In the genomic region with DNA sequence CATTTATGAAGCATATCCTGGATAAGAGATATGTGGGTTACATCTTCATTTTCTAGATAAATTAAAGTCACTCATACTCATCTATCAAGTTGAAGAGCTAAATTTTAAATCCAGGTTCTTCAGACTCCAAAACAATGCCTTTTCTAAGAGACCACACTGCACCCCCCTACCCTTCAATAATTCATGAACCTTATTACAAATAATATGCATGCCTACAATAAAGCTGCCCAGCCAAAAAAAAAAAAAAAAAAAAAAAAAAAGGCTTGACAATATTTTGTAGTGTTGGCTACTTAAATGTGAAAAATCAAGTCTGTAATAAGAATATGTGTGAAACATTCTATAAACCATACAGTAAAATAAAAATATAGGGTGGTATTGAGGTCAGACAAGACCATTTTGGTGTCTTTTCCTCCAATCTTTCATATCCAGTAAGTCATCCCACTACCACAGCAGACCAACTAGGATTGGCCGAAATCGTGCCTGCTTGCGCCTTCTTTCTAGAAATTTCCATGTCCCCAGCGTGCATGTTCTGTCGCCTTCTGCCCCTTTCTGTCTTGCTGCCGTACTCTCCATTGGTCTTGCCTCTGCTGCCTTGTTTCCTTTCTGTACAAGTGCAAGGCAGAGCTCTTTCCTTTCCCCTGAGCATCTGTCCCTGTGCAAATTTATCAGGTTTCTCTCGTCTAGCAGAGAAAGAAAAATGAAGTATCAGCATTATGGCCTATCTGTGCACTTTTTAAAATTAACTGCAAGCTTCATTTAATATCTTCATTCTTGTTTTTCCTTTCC, we compare ENCODE assay signal across 1 cellular context.
TF ChIP-seq lines count a peak whose summit lies in the region.

No MANE protein-coding gene starts in this region.

TF ChIP-seq in K562, 482 proteins besides CTCF, POLR2A, EP300 and RAD21 (continued from another document and continues in another):
- TF ChIP-seq, protein P1, sequence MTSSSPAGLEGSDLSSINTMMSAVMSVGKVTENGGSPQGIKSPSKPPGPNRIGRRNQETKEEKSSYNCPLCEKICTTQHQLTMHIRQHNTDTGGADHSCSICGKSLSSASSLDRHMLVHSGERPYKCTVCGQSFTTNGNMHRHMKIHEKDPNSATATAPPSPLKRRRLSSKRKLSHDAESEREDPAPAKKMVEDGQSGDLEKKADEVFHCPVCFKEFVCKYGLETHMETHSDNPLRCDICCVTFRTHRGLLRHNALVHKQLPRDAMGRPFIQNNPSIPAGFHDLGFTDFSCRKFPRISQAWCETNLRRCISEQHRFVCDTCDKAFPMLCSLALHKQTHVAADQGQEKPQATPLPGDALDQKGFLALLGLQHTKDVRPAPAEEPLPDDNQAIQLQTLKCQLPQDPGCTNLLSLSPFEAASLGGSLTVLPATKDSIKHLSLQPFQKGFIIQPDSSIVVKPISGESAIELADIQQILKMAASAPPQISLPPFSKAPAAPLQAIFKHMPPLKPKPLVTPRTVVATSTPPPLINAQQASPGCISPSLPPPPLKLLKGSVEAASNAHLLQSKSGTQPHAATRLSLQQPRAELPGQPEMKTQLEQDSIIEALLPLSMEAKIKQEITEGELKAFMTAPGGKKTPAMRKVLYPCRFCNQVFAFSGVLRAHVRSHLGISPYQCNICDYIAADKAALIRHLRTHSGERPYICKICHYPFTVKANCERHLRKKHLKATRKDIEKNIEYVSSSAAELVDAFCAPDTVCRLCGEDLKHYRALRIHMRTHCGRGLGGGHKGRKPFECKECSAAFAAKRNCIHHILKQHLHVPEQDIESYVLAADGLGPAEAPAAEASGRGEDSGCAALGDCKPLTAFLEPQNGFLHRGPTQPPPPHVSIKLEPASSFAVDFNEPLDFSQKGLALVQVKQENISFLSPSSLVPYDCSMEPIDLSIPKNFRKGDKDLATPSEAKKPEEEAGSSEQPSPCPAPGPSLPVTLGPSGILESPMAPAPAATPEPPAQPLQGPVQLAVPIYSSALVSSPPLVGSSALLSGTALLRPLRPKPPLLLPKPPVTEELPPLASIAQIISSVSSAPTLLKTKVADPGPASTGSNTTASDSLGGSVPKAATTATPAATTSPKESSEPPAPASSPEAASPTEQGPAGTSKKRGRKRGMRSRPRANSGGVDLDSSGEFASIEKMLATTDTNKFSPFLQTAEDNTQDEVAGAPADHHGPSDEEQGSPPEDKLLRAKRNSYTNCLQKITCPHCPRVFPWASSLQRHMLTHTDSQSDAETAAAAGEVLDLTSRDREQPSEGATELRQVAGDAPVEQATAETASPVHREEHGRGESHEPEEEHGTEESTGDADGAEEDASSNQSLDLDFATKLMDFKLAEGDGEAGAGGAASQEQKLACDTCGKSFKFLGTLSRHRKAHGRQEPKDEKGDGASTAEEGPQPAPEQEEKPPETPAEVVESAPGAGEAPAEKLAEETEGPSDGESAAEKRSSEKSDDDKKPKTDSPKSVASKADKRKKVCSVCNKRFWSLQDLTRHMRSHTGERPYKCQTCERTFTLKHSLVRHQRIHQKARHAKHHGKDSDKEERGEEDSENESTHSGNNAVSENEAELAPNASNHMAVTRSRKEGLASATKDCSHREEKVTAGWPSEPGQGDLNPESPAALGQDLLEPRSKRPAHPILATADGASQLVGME (CRISPR knock-in tag; IDR thresholded peaks at IDR 0.05), result 0 out of 2 replicates have a peak, but pooled peaks have one; percentile 65
- TF ChIP-seq CBFA2T3 (IDR thresholded peaks at IDR 0.05), result no peak
- TF ChIP-seq TFAM (CRISPR knock-in tag; conservative IDR thresholded peaks at IDR 0.05), result no peak
- peak; percentile 66 for TF ChIP-seq ZNF583 (CRISPR knock-in tag; IDR thresholded peaks at IDR 0.05)
- peak; percentile 59; the same call in 1 of the 2 replicates for TF ChIP-seq BCL6 (CRISPR knock-in tag; IDR thresholded peaks at IDR 0.05)
- TF ChIP-seq, protein P2, sequence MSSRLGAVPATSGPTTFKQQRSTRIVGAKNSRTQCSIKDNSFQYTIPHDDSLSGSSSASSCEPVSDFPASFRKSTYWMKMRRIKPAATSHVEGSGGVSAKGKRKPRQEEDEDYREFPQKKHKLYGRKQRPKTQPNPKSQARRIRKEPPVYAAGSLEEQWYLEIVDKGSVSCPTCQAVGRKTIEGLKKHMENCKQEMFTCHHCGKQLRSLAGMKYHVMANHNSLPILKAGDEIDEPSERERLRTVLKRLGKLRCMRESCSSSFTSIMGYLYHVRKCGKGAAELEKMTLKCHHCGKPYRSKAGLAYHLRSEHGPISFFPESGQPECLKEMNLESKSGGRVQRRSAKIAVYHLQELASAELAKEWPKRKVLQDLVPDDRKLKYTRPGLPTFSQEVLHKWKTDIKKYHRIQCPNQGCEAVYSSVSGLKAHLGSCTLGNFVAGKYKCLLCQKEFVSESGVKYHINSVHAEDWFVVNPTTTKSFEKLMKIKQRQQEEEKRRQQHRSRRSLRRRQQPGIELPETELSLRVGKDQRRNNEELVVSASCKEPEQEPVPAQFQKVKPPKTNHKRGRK (tag; IDR thresholded peaks at IDR 0.05), result peak; percentile 12; the same call in 1 of the 2 replicates
- TF ChIP-seq OTX1 (CRISPR knock-in tag; IDR thresholded peaks at IDR 0.05), result 0 out of 2 replicates have a peak, but pooled peaks have one; percentile 55
- TF ChIP-seq KLF1 (tag; IDR thresholded peaks at IDR 0.05), result no peak
- TF ChIP-seq TEAD1 (CRISPR knock-in tag; IDR thresholded peaks at IDR 0.05), result peak in 1 of 2 experiments; percentile 56; a peak in 1 of 4 replicates
- TF ChIP-seq DMBX1 (CRISPR knock-in tag; IDR thresholded peaks at IDR 0.05; ENCODE audit: borderline replicate concordance), result peak; percentile 63
- no peak for TF ChIP-seq ZNF274 (IDR thresholded peaks at IDR 0.05; ENCODE audit: borderline replicate concordance, low read depth, low read length)
- TF ChIP-seq, protein P3, sequence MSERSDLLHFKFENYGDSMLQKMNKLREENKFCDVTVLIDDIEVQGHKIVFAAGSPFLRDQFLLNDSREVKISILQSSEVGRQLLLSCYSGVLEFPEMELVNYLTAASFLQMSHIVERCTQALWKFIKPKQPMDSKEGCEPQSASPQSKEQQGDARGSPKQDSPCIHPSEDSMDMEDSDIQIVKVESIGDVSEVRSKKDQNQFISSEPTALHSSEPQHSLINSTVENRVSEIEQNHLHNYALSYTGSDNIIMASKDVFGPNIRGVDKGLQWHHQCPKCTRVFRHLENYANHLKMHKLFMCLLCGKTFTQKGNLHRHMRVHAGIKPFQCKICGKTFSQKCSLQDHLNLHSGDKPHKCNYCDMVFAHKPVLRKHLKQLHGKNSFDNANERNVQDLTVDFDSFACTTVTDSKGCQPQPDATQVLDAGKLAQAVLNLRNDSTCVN (CRISPR knock-in tag; IDR thresholded peaks at IDR 0.05), result 0 out of 2 replicates have a peak, but pooled peaks have one; percentile 57
- TF ChIP-seq ZNF217 (CRISPR knock-in tag; IDR thresholded peaks at IDR 0.05), result no peak
- TF ChIP-seq, protein P4, sequence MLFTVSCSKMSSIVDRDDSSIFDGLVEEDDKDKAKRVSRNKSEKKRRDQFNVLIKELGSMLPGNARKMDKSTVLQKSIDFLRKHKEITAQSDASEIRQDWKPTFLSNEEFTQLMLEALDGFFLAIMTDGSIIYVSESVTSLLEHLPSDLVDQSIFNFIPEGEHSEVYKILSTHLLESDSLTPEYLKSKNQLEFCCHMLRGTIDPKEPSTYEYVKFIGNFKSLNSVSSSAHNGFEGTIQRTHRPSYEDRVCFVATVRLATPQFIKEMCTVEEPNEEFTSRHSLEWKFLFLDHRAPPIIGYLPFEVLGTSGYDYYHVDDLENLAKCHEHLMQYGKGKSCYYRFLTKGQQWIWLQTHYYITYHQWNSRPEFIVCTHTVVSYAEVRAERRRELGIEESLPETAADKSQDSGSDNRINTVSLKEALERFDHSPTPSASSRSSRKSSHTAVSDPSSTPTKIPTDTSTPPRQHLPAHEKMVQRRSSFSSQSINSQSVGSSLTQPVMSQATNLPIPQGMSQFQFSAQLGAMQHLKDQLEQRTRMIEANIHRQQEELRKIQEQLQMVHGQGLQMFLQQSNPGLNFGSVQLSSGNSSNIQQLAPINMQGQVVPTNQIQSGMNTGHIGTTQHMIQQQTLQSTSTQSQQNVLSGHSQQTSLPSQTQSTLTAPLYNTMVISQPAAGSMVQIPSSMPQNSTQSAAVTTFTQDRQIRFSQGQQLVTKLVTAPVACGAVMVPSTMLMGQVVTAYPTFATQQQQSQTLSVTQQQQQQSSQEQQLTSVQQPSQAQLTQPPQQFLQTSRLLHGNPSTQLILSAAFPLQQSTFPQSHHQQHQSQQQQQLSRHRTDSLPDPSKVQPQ (CRISPR knock-in tag; IDR thresholded peaks at IDR 0.05; ENCODE audit: borderline replicate concordance), result no peak
- 0 out of 2 replicates have a peak, but pooled peaks have one; percentile 55 for TF ChIP-seq ELF4 (CRISPR knock-in tag; IDR thresholded peaks at IDR 0.05)
- TF ChIP-seq, protein P5, sequence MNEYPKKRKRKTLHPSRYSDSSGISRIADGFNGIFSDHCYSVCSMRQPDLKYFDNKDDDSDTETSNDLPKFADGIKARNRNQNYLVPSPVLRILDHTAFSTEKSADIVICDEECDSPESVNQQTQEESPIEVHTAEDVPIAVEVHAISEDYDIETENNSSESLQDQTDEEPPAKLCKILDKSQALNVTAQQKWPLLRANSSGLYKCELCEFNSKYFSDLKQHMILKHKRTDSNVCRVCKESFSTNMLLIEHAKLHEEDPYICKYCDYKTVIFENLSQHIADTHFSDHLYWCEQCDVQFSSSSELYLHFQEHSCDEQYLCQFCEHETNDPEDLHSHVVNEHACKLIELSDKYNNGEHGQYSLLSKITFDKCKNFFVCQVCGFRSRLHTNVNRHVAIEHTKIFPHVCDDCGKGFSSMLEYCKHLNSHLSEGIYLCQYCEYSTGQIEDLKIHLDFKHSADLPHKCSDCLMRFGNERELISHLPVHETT (CRISPR knock-in tag; conservative IDR thresholded peaks at IDR 0.05 in 1 of 2, IDR thresholded peaks at IDR 0.05 in 1 of 2), result peak in 1 of 2 experiments; percentile 47; a peak in 1 of 4 replicates
- peak; percentile 93 for TF ChIP-seq WHSC1 (IDR thresholded peaks at IDR 0.05; ENCODE audit: low read length)
- TF ChIP-seq ZNF444 (CRISPR knock-in tag; IDR thresholded peaks at IDR 0.05), result 0 out of 2 replicates have a peak, but pooled peaks have one; percentile 34
- TF ChIP-seq PTTG1 (tag; IDR thresholded peaks at IDR 0.05; ENCODE audit: low read depth), result peak; percentile 31; the same call in 1 of the 2 replicates
- no peak for TF ChIP-seq EGR1 (conservative IDR thresholded peaks at IDR 0.05)
- 0 out of 2 replicates have a peak, but pooled peaks have one; percentile 35 for TF ChIP-seq CXXC5 (CRISPR knock-in tag; IDR thresholded peaks at IDR 0.05)
- TF ChIP-seq NR4A1 (CRISPR knock-in tag; IDR thresholded peaks at IDR 0.05), result no peak
- TF ChIP-seq NR4A1 (tag; IDR thresholded peaks at IDR 0.05), result peak; percentile 83
- TF ChIP-seq E2F3 (CRISPR knock-in tag; IDR thresholded peaks at IDR 0.05), result 0 out of 2 replicates have a peak, but pooled peaks have one; percentile 39
- TF ChIP-seq, protein P6, sequence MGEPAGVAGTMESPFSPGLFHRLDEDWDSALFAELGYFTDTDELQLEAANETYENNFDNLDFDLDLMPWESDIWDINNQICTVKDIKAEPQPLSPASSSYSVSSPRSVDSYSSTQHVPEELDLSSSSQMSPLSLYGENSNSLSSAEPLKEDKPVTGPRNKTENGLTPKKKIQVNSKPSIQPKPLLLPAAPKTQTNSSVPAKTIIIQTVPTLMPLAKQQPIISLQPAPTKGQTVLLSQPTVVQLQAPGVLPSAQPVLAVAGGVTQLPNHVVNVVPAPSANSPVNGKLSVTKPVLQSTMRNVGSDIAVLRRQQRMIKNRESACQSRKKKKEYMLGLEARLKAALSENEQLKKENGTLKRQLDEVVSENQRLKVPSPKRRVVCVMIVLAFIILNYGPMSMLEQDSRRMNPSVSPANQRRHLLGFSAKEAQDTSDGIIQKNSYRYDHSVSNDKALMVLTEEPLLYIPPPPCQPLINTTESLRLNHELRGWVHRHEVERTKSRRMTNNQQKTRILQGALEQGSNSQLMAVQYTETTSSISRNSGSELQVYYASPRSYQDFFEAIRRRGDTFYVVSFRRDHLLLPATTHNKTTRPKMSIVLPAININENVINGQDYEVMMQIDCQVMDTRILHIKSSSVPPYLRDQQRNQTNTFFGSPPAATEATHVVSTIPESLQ (CRISPR knock-in tag; IDR thresholded peaks at IDR 0.05), result no peak
- TF ChIP-seq MAFG (tag; conservative IDR thresholded peaks at IDR 0.05), result peak; percentile 82
- TF ChIP-seq, protein P7, sequence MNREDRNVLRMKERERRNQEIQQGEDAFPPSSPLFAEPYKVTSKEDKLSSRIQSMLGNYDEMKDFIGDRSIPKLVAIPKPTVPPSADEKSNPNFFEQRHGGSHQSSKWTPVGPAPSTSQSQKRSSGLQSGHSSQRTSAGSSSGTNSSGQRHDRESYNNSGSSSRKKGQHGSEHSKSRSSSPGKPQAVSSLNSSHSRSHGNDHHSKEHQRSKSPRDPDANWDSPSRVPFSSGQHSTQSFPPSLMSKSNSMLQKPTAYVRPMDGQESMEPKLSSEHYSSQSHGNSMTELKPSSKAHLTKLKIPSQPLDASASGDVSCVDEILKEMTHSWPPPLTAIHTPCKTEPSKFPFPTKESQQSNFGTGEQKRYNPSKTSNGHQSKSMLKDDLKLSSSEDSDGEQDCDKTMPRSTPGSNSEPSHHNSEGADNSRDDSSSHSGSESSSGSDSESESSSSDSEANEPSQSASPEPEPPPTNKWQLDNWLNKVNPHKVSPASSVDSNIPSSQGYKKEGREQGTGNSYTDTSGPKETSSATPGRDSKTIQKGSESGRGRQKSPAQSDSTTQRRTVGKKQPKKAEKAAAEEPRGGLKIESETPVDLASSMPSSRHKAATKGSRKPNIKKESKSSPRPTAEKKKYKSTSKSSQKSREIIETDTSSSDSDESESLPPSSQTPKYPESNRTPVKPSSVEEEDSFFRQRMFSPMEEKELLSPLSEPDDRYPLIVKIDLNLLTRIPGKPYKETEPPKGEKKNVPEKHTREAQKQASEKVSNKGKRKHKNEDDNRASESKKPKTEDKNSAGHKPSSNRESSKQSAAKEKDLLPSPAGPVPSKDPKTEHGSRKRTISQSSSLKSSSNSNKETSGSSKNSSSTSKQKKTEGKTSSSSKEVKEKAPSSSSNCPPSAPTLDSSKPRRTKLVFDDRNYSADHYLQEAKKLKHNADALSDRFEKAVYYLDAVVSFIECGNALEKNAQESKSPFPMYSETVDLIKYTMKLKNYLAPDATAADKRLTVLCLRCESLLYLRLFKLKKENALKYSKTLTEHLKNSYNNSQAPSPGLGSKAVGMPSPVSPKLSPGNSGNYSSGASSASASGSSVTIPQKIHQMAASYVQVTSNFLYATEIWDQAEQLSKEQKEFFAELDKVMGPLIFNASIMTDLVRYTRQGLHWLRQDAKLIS (CRISPR knock-in tag; IDR thresholded peaks at IDR 0.05), result no peak
- TF ChIP-seq, protein P8, sequence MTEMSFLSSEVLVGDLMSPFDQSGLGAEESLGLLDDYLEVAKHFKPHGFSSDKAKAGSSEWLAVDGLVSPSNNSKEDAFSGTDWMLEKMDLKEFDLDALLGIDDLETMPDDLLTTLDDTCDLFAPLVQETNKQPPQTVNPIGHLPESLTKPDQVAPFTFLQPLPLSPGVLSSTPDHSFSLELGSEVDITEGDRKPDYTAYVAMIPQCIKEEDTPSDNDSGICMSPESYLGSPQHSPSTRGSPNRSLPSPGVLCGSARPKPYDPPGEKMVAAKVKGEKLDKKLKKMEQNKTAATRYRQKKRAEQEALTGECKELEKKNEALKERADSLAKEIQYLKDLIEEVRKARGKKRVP (CRISPR knock-in tag; IDR thresholded peaks at IDR 0.05), result peak; percentile 54; the same call in 1 of the 2 replicates
- peak; percentile 63; the same call in 1 of the 2 replicates for TF ChIP-seq HSF4 (CRISPR knock-in tag; IDR thresholded peaks at IDR 0.05; ENCODE audit: borderline replicate concordance)
- peak; percentile 41; the same call in 1 of the 2 replicates for TF ChIP-seq DDX20 (tag; IDR thresholded peaks at IDR 0.05; ENCODE audit: low read depth)
- TF ChIP-seq, protein P9, sequence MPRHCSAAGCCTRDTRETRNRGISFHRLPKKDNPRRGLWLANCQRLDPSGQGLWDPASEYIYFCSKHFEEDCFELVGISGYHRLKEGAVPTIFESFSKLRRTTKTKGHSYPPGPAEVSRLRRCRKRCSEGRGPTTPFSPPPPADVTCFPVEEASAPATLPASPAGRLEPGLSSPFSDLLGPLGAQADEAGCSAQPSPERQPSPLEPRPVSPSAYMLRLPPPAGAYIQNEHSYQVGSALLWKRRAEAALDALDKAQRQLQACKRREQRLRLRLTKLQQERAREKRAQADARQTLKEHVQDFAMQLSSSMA (CRISPR knock-in tag; IDR thresholded peaks at IDR 0.05), result no peak
